8 cellular contexts compared by ENCODE assay signal in genomic region chr2:68832161-68832869, GRCh38. TPM values are rescaled to one million over a fixed set of nuclear protein-coding genes. Genes with fewer than 3 reads are reported as not detected.
DNase-seq lines count a peak whose midpoint lies in the region; ATAC-seq, FAIRE-seq and TF ChIP-seq lines count a peak whose summit lies in the region.

No MANE protein-coding gene starts in this region.

- TF ChIP-seq POLR2A in GM12892 (IDR thresholded peaks at IDR 0.05; ENCODE audit: low read depth, low read length), result no peak

- H3K4me1 Mint-ChIP-seq in activated naive CD8-positive, alpha-beta T cell treated with anti-CD3 and anti-CD28 coated beads for 36 hours, result peaks cover 68% of the 10 kb centered on the region

- H3K4me2 ChIP-seq in hepatocyte, result no peak overlapping the region

- H3K4me3 ChIP-seq in hepatocyte, result no peak overlapping the region

- H3K36me3 Mint-ChIP-seq in activated naive CD8-positive, alpha-beta T cell treated with anti-CD3 and anti-CD28 coated beads for 36 hours, result peaks cover 6% of the 10 kb centered on the region

- no peaks in the 10 kb centered on the region for H3K9me2 ChIP-seq in hepatocyte (replicated peaks; ENCODE audit: insufficient read depth)

- peaks cover 14% of the 10 kb centered on the region for H3K4me1 ChIP-seq in hepatocyte (ENCODE audit: insufficient read depth)

- H3K27ac Mint-ChIP-seq in activated naive CD8-positive, alpha-beta T cell treated with anti-CD3 and anti-CD28 coated beads for 36 hours, result peak overlapping the region; percentile 90

- no peak overlapping the region for H2AFZ ChIP-seq in hepatocyte

- DNase-seq in GM12892 (ENCODE audit: insufficient read length), result no peak
- DNase-seq in NOMO-1 treated with dmso at 0.1 percent for 144 hours (lab: John Stamatoyannopoulos, UW; ENCODE audit: unreplicated experiment), result peak; percentile 64
- peak; percentile 61 for DNase-seq in activated naive CD8-positive, alpha-beta T cell treated with anti-CD3 and anti-CD28 coated beads for 36 hours
- DNase-seq in hepatocyte (ENCODE audit: low spot score), result peak; percentile 23
- DNase-seq in stimulated activated CD4-positive, alpha-beta T cell treated with anti-CD3 and anti-CD28 coated beads, Interleukin-2, amount 100 ng/mL, for 48 hours, result peak; percentile 20 to 35
- no peak for DNase-seq in NCI-H1105 (lab: John Stamatoyannopoulos, UW)
- no peak for DNase-seq in NCI-H2107 treated with DMSO at 0.1 percent for 48 hours (lab: John Stamatoyannopoulos, UW; ENCODE audit: unreplicated experiment)

- H3K79me2 ChIP-seq in hepatocyte, result no peaks in the 10 kb centered on the region

- H3K4me3 Mint-ChIP-seq in activated naive CD8-positive, alpha-beta T cell treated with anti-CD3 and anti-CD28 coated beads for 36 hours, result peak overlapping the region; percentile 53

- no peaks in the 10 kb centered on the region for H3K36me3 ChIP-seq in hepatocyte (replicated peaks; ENCODE audit: insufficient read depth, low read depth)

- H3K27me3 ChIP-seq in hepatocyte, result no peaks in the 10 kb centered on the region

- peak; percentile 77 for ATAC-seq in HG02642 (IDR thresholded peaks at IDR 0.05; ENCODE audit: poor library complexity, unreplicated experiment)

- peak overlapping the region; percentile 42 for H3K27ac ChIP-seq in hepatocyte

- WGBS in hepatocyte (ENCODE audit: low lambda C conversion rate, missing lambda C conversion rate), result 76% methylated on average over 8 of the region's 8 CpGs

- no peaks in the 10 kb centered on the region for H3K9me3 ChIP-seq in hepatocyte (ENCODE audit: low read depth)

- no peaks in the 10 kb centered on the region for H3K27me3 Mint-ChIP-seq in activated naive CD8-positive, alpha-beta T cell treated with anti-CD3 and anti-CD28 coated beads for 36 hours

- peak; percentile 92 for FAIRE-seq in GM12892 (lab: Jason Lieb, UNC)

- no peaks in the 10 kb centered on the region for H3K9me3 Mint-ChIP-seq in activated naive CD8-positive, alpha-beta T cell treated with anti-CD3 and anti-CD28 coated beads for 36 hours

- H4K20me1 ChIP-seq in hepatocyte (ENCODE audit: insufficient read depth, poor library complexity, severe bottlenecking), result no peaks in the 10 kb centered on the region

- TF ChIP-seq CTCF in hepatocyte (IDR thresholded peaks at IDR 0.05; ENCODE audit: poor library complexity), result no peak

RNA-seq across cellular contexts. Expression of gene BMP10, which starts 38.9 kb away (rescaled TPM):
- not detected for polyA plus RNA-seq in GM12892 (2012; ENCODE audit: missing spikeins)
- not detected for total RNA-seq in activated naive CD8-positive, alpha-beta T cell treated with anti-CD3 and anti-CD28 coated beads for 36 hours
- total RNA-seq in hepatocyte, result 0.12 and 0.27 TPM in 2 replicates
- polyA plus RNA-seq in hepatocyte, result not detected in 2 replicates

Comparison
In these comparisons a context has a peak if more than half of its experiments do, and no peak if none do; other contexts are left out.
1. DNase-seq: peak in NOMO-1 treated with dmso at 0.1 percent for 144 hours (single experiment), activated naive CD8-positive, alpha-beta T cell treated with anti-CD3 and anti-CD28 coated beads for 36 hours (single experiment), hepatocyte (single experiment) and stimulated activated CD4-positive, alpha-beta T cell treated with anti-CD3 and anti-CD28 coated beads, Interleukin-2, amount 100 ng/mL, for 48 hours (2 of 2); none in GM12892 (single experiment), NCI-H1105 (single experiment) and NCI-H2107 treated with DMSO at 0.1 percent for 48 hours (single experiment).